Comparison of ENCODE assay signal across 21 cellular contexts in genomic region chr5:180790524-180790923, GRCh38. TPM values are rescaled to one million over a fixed set of nuclear protein-coding genes. Genes with fewer than 3 reads are reported as not detected.
DNase-seq lines count a peak whose midpoint lies in the region; ATAC-seq and TF ChIP-seq lines count a peak whose summit lies in the region.
"Had no signal": no experiment of that assay in that cellular context is flagged by ENCODE, and none has a peak within 500 bp of the region (broad histone marks: within the 10 kb centered on the region; RNA-seq: fewer than 3 reads in every experiment).

No MANE protein-coding gene starts in this region.

- no peaks in the 10 kb centered on the region for H3K27me3 ChIP-seq in thyroid gland

- TF ChIP-seq CTCF in endothelial cell (IDR thresholded peaks at IDR 0.05; ENCODE audit: unreplicated experiment) (no peak), thyroid gland (IDR thresholded peaks at IDR 0.05) (no peak)

- no peaks in the 10 kb centered on the region for H3K27me3 Mint-ChIP-seq in activated naive CD4-positive, alpha-beta T cell treated with anti-CD3 and anti-CD28 coated beads, Interleukin-2, amount 50 U/mL, for 24 hours
- H3K27me3 Mint-ChIP-seq in T-helper 17 cell (no peaks in the 10 kb centered on the region), endothelial cell (ENCODE audit: unreplicated experiment) (peaks cover 10% of the 10 kb centered on the region)
- H3K27me3 Mint-ChIP-seq in stimulated activated memory B cell treated with anti-CD40 and anti-IgM and Interleukin-4, amounts not matched to agents 10 μg/mL and 1 μg/mL and 100 μg/mL, for 72 hours: no peaks in the 10 kb centered on the region
- H3K27me3 Mint-ChIP-seq: brain; CD8-positive, alpha-beta memory T cell; progenitor cell of endocrine pancreas had no signal

- H3K36me3 Mint-ChIP-seq in activated naive CD4-positive, alpha-beta T cell treated with anti-CD3 and anti-CD28 coated beads, Interleukin-2, amount 50 U/mL, for 24 hours: peaks cover 4% of the 10 kb centered on the region
- H3K36me3 Mint-ChIP-seq in T-helper 17 cell (ENCODE audit: low read depth): peaks cover 3% of the 10 kb centered on the region
- H3K36me3 Mint-ChIP-seq in endothelial cell (ENCODE audit: low read depth, unreplicated experiment): peaks cover 14% of the 10 kb centered on the region
- peaks cover 56% of the 10 kb centered on the region for H3K36me3 Mint-ChIP-seq in stimulated activated memory B cell treated with anti-CD40 and anti-IgM and Interleukin-4, amounts not matched to agents 10 μg/mL and 1 μg/mL and 100 μg/mL, for 72 hours

- no peak overlapping the region for H3K4me3 ChIP-seq in thyroid gland (replicated peaks in 1 of 3)
- H3K4me3 ChIP-seq: lung, thoracic aorta had no signal

- H3K9me3 Mint-ChIP-seq in activated naive CD4-positive, alpha-beta T cell treated with anti-CD3 and anti-CD28 coated beads, Interleukin-2, amount 50 U/mL, for 24 hours: no peaks in the 10 kb centered on the region
- no peaks in the 10 kb centered on the region for H3K9me3 Mint-ChIP-seq in endothelial cell (ENCODE audit: unreplicated experiment)
- H3K9me3 Mint-ChIP-seq in stimulated activated memory B cell treated with anti-CD40 and anti-IgM and Interleukin-4, amounts not matched to agents 10 μg/mL and 1 μg/mL and 100 μg/mL, for 72 hours: no peaks in the 10 kb centered on the region
- H3K9me3 Mint-ChIP-seq: brain; CD8-positive, alpha-beta memory T cell had no signal

- peak overlapping the region; percentile 74 for H3K27ac Mint-ChIP-seq in activated naive CD4-positive, alpha-beta T cell treated with anti-CD3 and anti-CD28 coated beads, Interleukin-2, amount 50 U/mL, for 24 hours
- H3K27ac Mint-ChIP-seq in T-helper 17 cell (peak overlapping the region; percentile 59), endothelial cell (ENCODE audit: unreplicated experiment) (peak overlapping the region; percentile 81)
- H3K27ac Mint-ChIP-seq in stimulated activated memory B cell treated with anti-CD40 and anti-IgM and Interleukin-4, amounts not matched to agents 10 μg/mL and 1 μg/mL and 100 μg/mL, for 72 hours: no peak overlapping the region
- H3K27ac Mint-ChIP-seq: progenitor cell of endocrine pancreas had no signal

- H3K4me1 ChIP-seq in thyroid gland: peaks cover 12 to 24% of the 10 kb centered on the region in 2 donors

- WGBS in thyroid gland, 2 donors: 87 to 95% methylated on average over 5 to 6 of the region's 6 CpGs

- no peaks in the 10 kb centered on the region for H3K9me3 ChIP-seq in T-helper 17 cell (ENCODE audit: control insufficient read depth, low read length, poor library complexity, severe bottlenecking)
- H3K9me3 ChIP-seq in thyroid gland: no peaks in the 10 kb centered on the region
- H3K9me3 ChIP-seq: thoracic aorta had no signal

- H3K27ac ChIP-seq in thyroid gland: no peak overlapping the region
- H3K27ac ChIP-seq: thoracic aorta had no signal

- no peak for ATAC-seq in T-helper 17 cell
- no peak for ATAC-seq in stimulated activated memory B cell treated with anti-CD40 and anti-IgM and Interleukin-4, amounts not matched to agents 10 μg/mL and 1 μg/mL and 100 μg/mL, for 72 hours
- ATAC-seq in GM18868 (IDR thresholded peaks at IDR 0.05; ENCODE audit: unreplicated experiment): no peak

- no peak overlapping the region for H3K4me3 Mint-ChIP-seq in activated naive CD4-positive, alpha-beta T cell treated with anti-CD3 and anti-CD28 coated beads, Interleukin-2, amount 50 U/mL, for 24 hours
- no peak overlapping the region for H3K4me3 Mint-ChIP-seq in T-helper 17 cell
- peak overlapping the region; percentile 84 for H3K4me3 Mint-ChIP-seq in endothelial cell (ENCODE audit: unreplicated experiment)
- peak overlapping the region; percentile 24 for H3K4me3 Mint-ChIP-seq in stimulated activated memory B cell treated with anti-CD40 and anti-IgM and Interleukin-4, amounts not matched to agents 10 μg/mL and 1 μg/mL and 100 μg/mL, for 72 hours
- H3K4me3 Mint-ChIP-seq: brain; CD8-positive, alpha-beta memory T cell had no signal

- intact Hi-C loops in thyroid gland (cut with DNase I): no loop called here

- H3K4me1 Mint-ChIP-seq in activated naive CD4-positive, alpha-beta T cell treated with anti-CD3 and anti-CD28 coated beads, Interleukin-2, amount 50 U/mL, for 24 hours: peaks cover 47% of the 10 kb centered on the region
- H3K4me1 Mint-ChIP-seq in T-helper 17 cell: peaks cover 31% of the 10 kb centered on the region
- peaks cover 55% of the 10 kb centered on the region for H3K4me1 Mint-ChIP-seq in endothelial cell (ENCODE audit: unreplicated experiment)
- peaks cover 75% of the 10 kb centered on the region for H3K4me1 Mint-ChIP-seq in stimulated activated memory B cell treated with anti-CD40 and anti-IgM and Interleukin-4, amounts not matched to agents 10 μg/mL and 1 μg/mL and 100 μg/mL, for 72 hours

- H3K36me3 ChIP-seq in thyroid gland: peaks cover 35 to 37% of the 10 kb centered on the region in 2 donors

- no peak for TF ChIP-seq POLR2A in thyroid gland (IDR thresholded peaks at IDR 0.05)

- no peak for DNase-seq in activated naive CD4-positive, alpha-beta T cell treated with anti-CD3 and anti-CD28 coated beads, Interleukin-2, amount 50 U/mL, for 16 hours
- DNase-seq in T-helper 17 cell (no peak), endothelial cell (ENCODE audit: low spot score) (no peak), GDM1 (lab: John Stamatoyannopoulos, UW) (no peak), thyroid gland (no peak)
- DNase-seq: DMS79 treated with DMSO at 0.1 percent for 48 hours; NCI-H187; stimulated activated CD4-positive, alpha-beta T cell treated with anti-CD3 and anti-CD28 coated beads, Interleukin-4, amount 100 ng/mL, for 4 hours; T-helper 9 cell had no signal

RNA-seq across cellular contexts. Expression of gene MGAT1, which starts 12.1 kb away (rescaled TPM):
- total RNA-seq in T-helper 17 cell (10 to 100 TPM; 77.1 to 80.8 TPM), endothelial cell (ENCODE audit: unreplicated experiment) (115 TPM), thyroid gland (100 to 1,000 TPM; 155 to 283 (median 200) TPM)

RNA-seq across cellular contexts. Expression of gene OR2Y1, which starts 50.7 kb away (rescaled TPM):
- total RNA-seq in T-helper 17 cell (not detected), endothelial cell (ENCODE audit: unreplicated experiment) (not detected), thyroid gland (not detected)
- total RNA-seq: CD8-positive, alpha-beta memory T cell; dermis microvascular lymphatic vessel endothelial cell; epithelial cell of proximal tubule; frontal cortex; lung; progenitor cell of endocrine pancreas; skeletal muscle tissue; thoracic aorta had no signal

Comparison
In these comparisons a context has a peak if more than half of its experiments do, and no peak if none do; other contexts are left out.
1. H3K4me3 Mint-ChIP-seq: peak in endothelial cell (single experiment) and stimulated activated memory B cell treated with anti-CD40 and anti-IgM and Interleukin-4, amounts not matched to agents 10 μg/mL and 1 μg/mL and 100 μg/mL, for 72 hours (single experiment); none in activated naive CD4-positive, alpha-beta T cell treated with anti-CD3 and anti-CD28 coated beads, Interleukin-2, amount 50 U/mL, for 24 hours (single experiment) and T-helper 17 cell (single experiment).